18 cellular contexts compared by ENCODE assay signal in the genomic region with DNA sequence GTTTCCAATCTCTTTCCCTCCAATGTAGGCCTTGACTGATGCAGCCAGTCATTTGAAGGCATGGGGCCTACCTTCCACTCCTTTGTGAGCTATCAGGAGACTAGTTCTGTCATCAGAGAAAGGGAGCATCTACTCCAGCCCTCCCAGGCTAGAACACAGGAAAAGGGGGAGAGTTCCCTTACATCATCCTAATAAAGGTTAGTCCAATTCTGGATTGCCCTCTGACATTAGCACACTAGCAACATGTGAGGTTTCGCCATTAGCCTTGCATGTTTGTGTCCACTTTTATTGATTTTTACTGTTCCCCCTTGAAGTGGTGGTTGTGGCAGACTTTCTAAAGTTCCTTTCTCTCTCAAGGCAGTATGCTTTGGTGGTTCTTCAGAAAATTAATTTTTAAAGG.
DNase-seq lines count a peak whose midpoint lies in the region; ATAC-seq and TF ChIP-seq lines count a peak whose summit lies in the region.
"Had no signal": no experiment of that assay in that cellular context is flagged by ENCODE, and none has a peak within 500 bp of the region (broad histone marks: within the 10 kb centered on the region; RNA-seq: fewer than 3 reads in every experiment).

No MANE protein-coding gene starts in this region.

- no peaks in the 10 kb centered on the region for H3K9me3 Mint-ChIP-seq in activated naive CD4-positive, alpha-beta T cell treated with anti-CD3 and anti-CD28 coated beads for 36 hours
- H3K9me3 Mint-ChIP-seq in activated naive CD4-positive, alpha-beta T cell treated with anti-CD3 and anti-CD28 coated beads, Interleukin-2, amount 50 U/mL, for 72 hours = no peaks in the 10 kb centered on the region
- no peaks in the 10 kb centered on the region for H3K9me3 Mint-ChIP-seq in CD4-positive, alpha-beta T cell
- H3K9me3 Mint-ChIP-seq in WTC11 (no peaks in the 10 kb centered on the region), nephron progenitor cell (no peaks in the 10 kb centered on the region)
- H3K9me3 Mint-ChIP-seq: HFFc6 had no signal

- H3K27ac Mint-ChIP-seq in activated naive CD4-positive, alpha-beta T cell treated with anti-CD3 and anti-CD28 coated beads for 36 hours = peak overlapping the region; percentile 13
- peak overlapping the region in 1 of 2 donors; percentile 22 for H3K27ac Mint-ChIP-seq in activated naive CD4-positive, alpha-beta T cell treated with anti-CD3 and anti-CD28 coated beads, Interleukin-2, amount 50 U/mL, for 72 hours
- no peak overlapping the region for H3K27ac Mint-ChIP-seq in CD4-positive, alpha-beta T cell
- H3K27ac Mint-ChIP-seq in WTC11 (peak overlapping the region; percentile 32; the same call in 1 of the 2 replicates), nephron progenitor cell (peak overlapping the region; percentile 61)
- H3K27ac Mint-ChIP-seq: HFFc6 had no signal

- DNase-seq in activated naive CD4-positive, alpha-beta T cell treated with anti-CD3 and anti-CD28 coated beads for 36 hours = no peak
- no peak for DNase-seq in activated naive CD4-positive, alpha-beta T cell treated with anti-CD3 and anti-CD28 coated beads, Interleukin-2, amount 50 U/mL, for 72 hours (ENCODE audit: low spot score in 2 of 2)
- DNase-seq in CD4-positive, alpha-beta T cell = no peak
- DNase-seq in WTC11 (ENCODE audit: low spot score) (no peak), nephron progenitor cell (no peak), HuH-7.5 (ENCODE audit: low spot score) (no peak), nucleus accumbens (lab: John Stamatoyannopoulos, UW) (no peak)
- DNase-seq: DMS79; HFFc6; NCI-H1092 treated with DMSO at 0.1 percent for 48 hours; NCI-H146; NCI-H2029 treated with DMSO at 0.1 percent for 48 hours; NCI-H510A; NCI-H748 treated with DMSO at 0.1 percent for 48 hours; NK-92 treated with Interleukin-12 subunit alpha and Interleukin-12 subunit beta, amount 100 ng/mL, for 24 hours; Peyer's patch had no signal

- H3K36me3 Mint-ChIP-seq in activated naive CD4-positive, alpha-beta T cell treated with anti-CD3 and anti-CD28 coated beads for 36 hours (ENCODE audit: low read depth) = peaks cover 5% of the 10 kb centered on the region
- H3K36me3 Mint-ChIP-seq in activated naive CD4-positive, alpha-beta T cell treated with anti-CD3 and anti-CD28 coated beads, Interleukin-2, amount 50 U/mL, for 72 hours = no peaks in the 10 kb centered on the region
- peaks cover 4% of the 10 kb centered on the region for H3K36me3 Mint-ChIP-seq in CD4-positive, alpha-beta T cell (ENCODE audit: low read depth)
- H3K36me3 Mint-ChIP-seq in WTC11 (no peaks in the 10 kb centered on the region), nephron progenitor cell (ENCODE audit: low read depth) (peaks cover 28% of the 10 kb centered on the region)

- no peaks in the 10 kb centered on the region for H3K27me3 Mint-ChIP-seq in activated naive CD4-positive, alpha-beta T cell treated with anti-CD3 and anti-CD28 coated beads for 36 hours (ENCODE audit: low read depth)
- H3K27me3 Mint-ChIP-seq in CD4-positive, alpha-beta T cell = no peaks in the 10 kb centered on the region
- H3K27me3 Mint-ChIP-seq in WTC11 (ENCODE audit: low read depth) (no peaks in the 10 kb centered on the region), nephron progenitor cell (ENCODE audit: low read depth, poor library complexity) (no peaks in the 10 kb centered on the region)

- H3K27me3 ChIP-seq in CD4-positive, alpha-beta T cell (ENCODE audit: control insufficient read depth, insufficient read depth, low read length) = no peaks in the 10 kb centered on the region
- H3K27me3 ChIP-seq: BLaER1, Peyer's patch had no signal

- H3K4me1 Mint-ChIP-seq in activated naive CD4-positive, alpha-beta T cell treated with anti-CD3 and anti-CD28 coated beads for 36 hours (ENCODE audit: low read depth) = peaks cover 6% of the 10 kb centered on the region
- H3K4me1 Mint-ChIP-seq in CD4-positive, alpha-beta T cell (ENCODE audit: low read depth) = no peaks in the 10 kb centered on the region
- peaks cover 24% of the 10 kb centered on the region for H3K4me1 Mint-ChIP-seq in WTC11
- no peaks in the 10 kb centered on the region for H3K4me1 Mint-ChIP-seq in nephron progenitor cell

- H3K4me3 Mint-ChIP-seq in activated naive CD4-positive, alpha-beta T cell treated with anti-CD3 and anti-CD28 coated beads for 36 hours = no peak overlapping the region
- no peak overlapping the region for H3K4me3 Mint-ChIP-seq in CD4-positive, alpha-beta T cell
- H3K4me3 Mint-ChIP-seq in WTC11 = no peak overlapping the region
- no peak overlapping the region for H3K4me3 Mint-ChIP-seq in nephron progenitor cell
- H3K4me3 Mint-ChIP-seq: HFFc6 had no signal

- peak overlapping the region; percentile 13 for H3K27ac ChIP-seq in CD4-positive, alpha-beta T cell (ENCODE audit: low read depth, low read length)
- H3K27ac ChIP-seq: BLaER1, Peyer's patch had no signal

- no peak for ATAC-seq in activated naive CD4-positive, alpha-beta T cell treated with anti-CD3 and anti-CD28 coated beads, Interleukin-2, amount 50 U/mL, for 72 hours
- ATAC-seq in CD4-positive, alpha-beta T cell (ENCODE audit: poor library complexity) = no peak
- ATAC-seq in WTC11 (no peak), GM19463 (IDR thresholded peaks at IDR 0.05; ENCODE audit: unreplicated experiment) (no peak)

- POLR2A ChIA-PET in CD4-positive, alpha-beta T cell (lab: Charles Lee) = no interaction called here
- POLR2A ChIA-PET in WTC11 (lab: Charles Lee) = no interaction called here

- TF ChIP-seq CTCF in CD4-positive, alpha-beta T cell (IDR thresholded peaks at IDR 0.05) = no peak
- TF ChIP-seq CTCF in WTC11 (IDR thresholded peaks at IDR 0.05) = no peak
- TF ChIP-seq CTCF in nephron progenitor cell (IDR thresholded peaks at IDR 0.05) = no peak

- H3K9me3 ChIP-seq in CD4-positive, alpha-beta T cell (ENCODE audit: control insufficient read depth, low read length) = no peaks in the 10 kb centered on the region
- H3K9me3 ChIP-seq: BLaER1, Peyer's patch had no signal

- CTCF ChIA-PET in activated naive CD4-positive, alpha-beta T cell treated with anti-CD3 and anti-CD28 coated beads for 36 hours (lab: Charles Lee) = no interaction called here
- CTCF ChIA-PET in CD4-positive, alpha-beta T cell (lab: Charles Lee) = interaction anchor here (1.2 kb wide), 1 partner anchor 17 kb away, joined by 3 read pairs; no protein-coding TSS in a partner anchor
- CTCF ChIA-PET in WTC11 (lab: Charles Lee) = no interaction called here

- intact Hi-C loops in activated naive CD4-positive, alpha-beta T cell treated with anti-CD3 and anti-CD28 coated beads for 36 hours (cut with micrococcal nuclease) = no loop called here
- intact Hi-C loops in CD4-positive, alpha-beta T cell (cut with DNase I, micrococcal nuclease) = no loop called here

TF ChIP-seq in WTC11, 78 proteins besides CTCF, POLR2A, EP300 and RAD21:
- TF ChIP-seq GABPB1 (CRISPR knock-in tag; IDR thresholded peaks at IDR 0.05) (0 out of 2 replicates have a peak, but pooled peaks have one; percentile 25), ZNF396 (CRISPR knock-in tag; IDR thresholded peaks at IDR 0.05; ENCODE audit: borderline replicate concordance) (no peak), TEAD4 (CRISPR knock-in tag; IDR thresholded peaks at IDR 0.05) (no peak)
